ENCODE assay signal across 19 cellular contexts in the genomic region with DNA sequence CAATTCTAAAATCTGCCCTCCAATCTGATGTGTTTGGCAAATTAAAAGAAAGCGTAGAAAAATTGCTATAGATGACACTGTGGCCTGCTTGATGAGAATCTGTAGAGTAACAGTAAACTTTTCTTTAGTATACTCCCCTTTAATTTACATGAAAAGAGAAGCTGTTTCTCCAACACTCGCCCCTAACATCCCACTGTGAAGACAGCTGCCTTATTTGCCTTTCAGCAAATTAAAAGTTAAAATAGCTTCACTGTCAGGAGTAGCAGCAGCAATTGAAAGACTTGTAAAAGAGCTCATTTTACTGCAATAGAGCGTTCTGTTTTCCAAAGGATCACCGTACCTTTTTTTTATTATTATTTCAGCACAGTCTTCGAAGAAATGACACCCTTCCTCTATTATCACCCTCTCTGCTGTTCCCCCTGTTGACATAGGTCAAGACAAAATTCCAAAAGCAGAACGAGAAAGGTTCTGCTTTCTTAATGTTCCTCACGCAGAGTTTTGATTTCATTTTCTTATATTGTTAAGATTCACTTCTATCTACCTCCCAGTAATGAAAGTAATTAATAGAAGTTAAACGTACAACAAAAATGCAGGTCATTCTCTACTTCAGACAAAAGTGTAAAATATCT.
"Had no signal": no experiment of that assay in that cellular context is flagged by ENCODE, and none has a peak within 500 bp of the region (broad histone marks: within the 10 kb centered on the region; RNA-seq: fewer than 3 reads in every experiment).

No MANE protein-coding gene starts in this region.

- FAIRE-seq: keratinocyte, TTC549 had no signal

- H3K36me3 ChIP-seq: colonic mucosa, stomach had no signal

- H3K4me3 ChIP-seq: body of pancreas, colonic mucosa, stomach, testis had no signal

- H3K27ac ChIP-seq: body of pancreas, colonic mucosa, foreskin keratinocyte, stomach, testis had no signal

- H3K4me3 Mint-ChIP-seq: activated CD4-positive, alpha-beta T cell treated with anti-CD3 and anti-CD28 coated beads, Interleukin-2, amount 10 ng/mL, durations not matched to agents 24 days and 14 days; activated naive CD8-positive, alpha-beta T cell; memory B cell; naive thymus-derived CD8-positive, alpha-beta T cell had no signal

- H3K4me1 ChIP-seq: body of pancreas, colonic mucosa, foreskin keratinocyte, stomach, testis had no signal

- H3K27ac Mint-ChIP-seq: activated CD4-positive, alpha-beta T cell treated with anti-CD3 and anti-CD28 coated beads, Interleukin-2, amount 10 ng/mL, durations not matched to agents 24 days and 14 days; activated naive CD8-positive, alpha-beta T cell; memory B cell; naive thymus-derived CD8-positive, alpha-beta T cell had no signal

- DNase-seq: activated CD4-positive, alpha-beta T cell treated with anti-CD3 and anti-CD28 coated beads, Interleukin-2, amount 10 ng/mL, durations not matched to agents 24 days and 14 days; activated CD4-positive, CD25-positive, alpha-beta regulatory T cell; activated CD8-positive, alpha-beta memory T cell treated with anti-CD3 and anti-CD28 coated beads, Interleukin-2, amount 50 U/mL, for 48 hours; activated gamma-delta T cell treated with Interleukin-2 at 50 U/mL for 16 hours; amniotic stem cell; body of pancreas; central memory CD4-positive, alpha-beta T cell; colonic mucosa; foreskin keratinocyte; head of caudate nucleus; naive thymus-derived CD8-positive, alpha-beta T cell; stimulated activated CD4-positive, alpha-beta T cell treated with anti-CD3 and anti-CD28 coated beads, Interleukin-1b, Interleukin-23, amount 100 ng/mL, for 48 hours; stomach; T-helper 2 cell; testis had no signal

- H3K36me3 Mint-ChIP-seq: activated naive CD8-positive, alpha-beta T cell; memory B cell had no signal

- H3K9me3 ChIP-seq: body of pancreas, colonic mucosa, testis had no signal

- H3K9me3 Mint-ChIP-seq: activated CD4-positive, alpha-beta T cell treated with anti-CD3 and anti-CD28 coated beads, Interleukin-2, amount 10 ng/mL, durations not matched to agents 24 days and 14 days had no signal

- H3K27me3 ChIP-seq: body of pancreas, colonic mucosa, foreskin keratinocyte, stomach, testis had no signal

- H3K4me1 Mint-ChIP-seq: activated CD4-positive, alpha-beta T cell treated with anti-CD3 and anti-CD28 coated beads, Interleukin-2, amount 10 ng/mL, durations not matched to agents 24 days and 14 days; memory B cell had no signal
